13 cellular contexts compared by ENCODE assay signal in the genomic region with DNA sequence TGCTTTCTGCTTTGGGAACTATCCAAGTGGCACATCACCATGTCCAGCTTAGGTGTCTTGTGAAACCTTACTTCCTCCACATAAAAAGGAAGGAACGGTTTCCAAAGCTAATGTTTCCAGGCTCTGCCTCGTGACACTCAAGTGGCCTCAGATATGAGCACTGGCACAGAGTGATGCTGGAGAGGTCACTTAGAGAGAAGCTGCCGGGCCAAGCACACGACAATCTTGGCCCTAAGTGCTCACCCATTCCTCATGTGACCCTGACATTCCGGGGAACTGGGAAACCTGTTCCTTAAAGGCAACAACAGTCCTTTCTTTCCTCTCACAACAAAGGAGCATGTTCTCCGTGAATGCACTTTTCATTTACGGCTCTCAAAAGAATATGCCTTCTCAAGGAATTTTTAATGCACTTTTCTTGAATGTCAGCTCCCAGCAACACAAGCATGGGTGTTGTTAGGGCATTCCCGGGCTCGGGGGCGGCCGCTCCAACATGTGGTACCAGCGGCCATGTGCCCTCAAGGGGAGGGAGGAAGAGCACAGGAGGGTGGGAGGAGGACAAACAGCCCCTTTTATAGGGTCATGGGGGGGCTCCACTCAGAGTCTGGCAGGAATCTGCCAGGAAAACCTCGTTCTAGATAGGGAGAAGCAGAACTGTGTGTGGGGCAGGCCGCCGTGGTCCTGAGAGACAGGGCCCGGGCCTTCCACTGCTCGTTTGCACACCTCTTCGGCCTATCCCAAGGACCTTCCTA.
DNase-seq lines count a peak whose midpoint lies in the region; ATAC-seq, FAIRE-seq and TF ChIP-seq lines count a peak whose summit lies in the region.
"Had no signal": no experiment of that assay in that cellular context is flagged by ENCODE, and none has a peak within 500 bp of the region (broad histone marks: within the 10 kb centered on the region; RNA-seq: fewer than 3 reads in every experiment).

No MANE protein-coding gene starts in this region.

- H3K4me1 ChIP-seq in liver (ENCODE audit: control insufficient read depth in 4 of 4, insufficient read depth in 4 of 4, low read length in 3 of 4) (no peaks in the 10 kb centered on the region), HepG2 (ENCODE audit: insufficient read depth, low read length) (no peaks in the 10 kb centered on the region), ovary (ENCODE audit: insufficient read depth) (peaks cover 12% of the 10 kb centered on the region), colonic mucosa (no peaks in the 10 kb centered on the region)

- H3K36me3 ChIP-seq in liver (ENCODE audit: control insufficient read depth in 4 of 4, insufficient read depth in 3 of 4, low read depth in 1 of 4, low read length in 3 of 4) = peaks cover 5 to 25% (median 16%) of the 10 kb centered on the region in 4 donors
- H3K36me3 ChIP-seq in HepG2 (replicated peaks in 1 of 2; ENCODE audit: control insufficient read depth in 1 of 2, insufficient read depth in 2 of 2, low read length in 2 of 2) = no peaks in the 10 kb centered on the region; a peak in 2 of 5 replicates
- no peaks in the 10 kb centered on the region for H3K36me3 ChIP-seq in ovary
- no peaks in the 10 kb centered on the region for H3K36me3 ChIP-seq in colonic mucosa

- intact Hi-C loops in HepG2 (cut with micrococcal nuclease; ENCODE audit: unreplicated experiment) (no loop called here), left cardiac atrium (cut with DNase I) (loop anchor here in 1 of 2 donors (10.0 kb wide), 1 partner anchor 121 kb away; the partner anchor contains the start of gene MBP), ovary (cut with DNase I) (loop anchor here in 1 of 4 donors (10.0 kb wide), 1 partner anchor 91 kb away; no protein-coding TSS in a partner anchor), colonic mucosa (cut with DNase I) (no loop called here)

- H3K9ac ChIP-seq in liver (ENCODE audit: low read depth in 1 of 2, low read length in 2 of 2) (no peak overlapping the region), HepG2 (ENCODE audit: insufficient read depth, low read depth, low read length) (no peak overlapping the region), colonic mucosa (ENCODE audit: low read depth in 2 of 2, low read length in 2 of 2) (no peak overlapping the region)

- no peaks in the 10 kb centered on the region for H4K20me1 ChIP-seq in HepG2 (ENCODE audit: insufficient read depth, low read length)

- TF ChIP-seq RAD21 in liver (IDR thresholded peaks at IDR 0.05) (no peak), HepG2 (CRISPR knock-in tag; IDR thresholded peaks at IDR 0.05) (no peak)

- TF ChIP-seq EP300 in HepG2 (IDR thresholded peaks at IDR 0.05; ENCODE audit: low read depth in 2 of 2, low read length in 2 of 2) = no peak
- TF ChIP-seq EP300 in HepG2 (CRISPR knock-in tag; IDR thresholded peaks at IDR 0.05; ENCODE audit: borderline replicate concordance) = no peak
- TF ChIP-seq EP300 in ovary (IDR thresholded peaks at IDR 0.05) = no peak

- no TSS peak for BruUV-seq in HepG2 (replicated peaks; lab: Mats Ljungman, UMichigan)

- H3K4me2 ChIP-seq in HepG2 (ENCODE audit: low read depth, low read length) = no peak overlapping the region

- CTCF ChIA-PET in HepG2 (lab: Yijun Ruan, JAX; ENCODE audit: low intra/inter-chr PET ratio, low total read pairs) = no interaction called here

- no peak for DNase-seq in HepG2 (ENCODE audit: low spot score)
- DNase-seq in left cardiac atrium = peak; percentile 63
- DNase-seq in ovary = peak in 2 of 5 donors; percentile 36 to 44
- DNase-seq in iPS-NIHi7 (ENCODE audit: extremely low spot score) = no peak
- no peak for DNase-seq in HK-2 (ENCODE audit: unreplicated experiment)
- DNase-seq in colonic mucosa = no peak
- no peak for DNase-seq in GM10266 (ENCODE audit: extremely low spot score)
- DNase-seq: activated CD4-positive, alpha-beta T cell treated with anti-CD3 and anti-CD28 coated beads for 4 hours; activated naive CD4-positive, alpha-beta T cell treated with Interleukin-2 at 50 U/mL for 16 hours; H7; NCI-H446; SIG-M5 had no signal

- no peak for FAIRE-seq in HepG2 (lab: Jason Lieb, UNC)

- H3K79me2 ChIP-seq in HepG2 (ENCODE audit: insufficient read depth, low read length) = no peaks in the 10 kb centered on the region

- H3K27me3 ChIP-seq in liver (ENCODE audit: control insufficient read depth in 4 of 4, insufficient read depth in 4 of 4, low read length in 3 of 4) (no peaks in the 10 kb centered on the region), HepG2 (ENCODE audit: control insufficient read depth in 1 of 2, insufficient read depth in 2 of 2, low read length in 2 of 2) (no peaks in the 10 kb centered on the region), ovary (no peaks in the 10 kb centered on the region), colonic mucosa (no peaks in the 10 kb centered on the region)

- ATAC-seq in HepG2 = no peak
- ATAC-seq in left cardiac atrium = peak; percentile 89 to 91

- H2AFZ ChIP-seq in HepG2 (ENCODE audit: low read length) = no peak overlapping the region

- H3K9me3 ChIP-seq in liver (ENCODE audit: control insufficient read depth in 4 of 4, low read length in 3 of 4) (no peaks in the 10 kb centered on the region), HepG2 (ENCODE audit: low read length) (no peaks in the 10 kb centered on the region), ovary (no peaks in the 10 kb centered on the region), colonic mucosa (no peaks in the 10 kb centered on the region)

- peak overlapping the region in 1 of 2 donors; percentile 25 for H3K27ac ChIP-seq in liver (ENCODE audit: low read depth in 1 of 2, low read length in 2 of 2)
- no peak overlapping the region for H3K27ac ChIP-seq in HepG2 (ENCODE audit: extremely low read length, insufficient read depth, low read length)
- peak overlapping the region; percentile 47 to 74 for H3K27ac ChIP-seq in ovary
- H3K27ac ChIP-seq in colonic mucosa = no peak overlapping the region

- POLR2A ChIA-PET in HepG2 (lab: Yijun Ruan, JAX) = no interaction called here

- in situ Hi-C loops in HepG2 (cut with HindIII; ENCODE audit: extremely low pct_ligation_motif_present, low pct_unique_long_range_greater_than_20kb) = no loop called here

- no peak for TF ChIP-seq POLR2A in HepG2 (IDR thresholded peaks at IDR 0.05; ENCODE audit: insufficient read depth in 1 of 2, low read depth in 2 of 2, low read length in 2 of 2)
- no peak for TF ChIP-seq POLR2A in ovary (IDR thresholded peaks at IDR 0.05)

- H3K4me3 ChIP-seq in liver (ENCODE audit: low read depth in 1 of 3, low read length in 3 of 3) (no peak overlapping the region), HepG2 (replicated peaks in 1 of 3; ENCODE audit: insufficient read depth in 1 of 3, low read depth in 2 of 3, low read length in 3 of 3) (no peak overlapping the region), ovary (no peak overlapping the region), colonic mucosa (no peak overlapping the region)

- 81% methylated on average over 18 of the region's 18 CpGs for WGBS in liver
- 93% methylated on average over 18 of the region's 18 CpGs for WGBS in HepG2 (ENCODE audit: low lambda C conversion rate)
- 16 to 32% (median 16%) methylated on average over 18 of the region's 18 CpGs for WGBS in ovary, 3 donors

- TF ChIP-seq CTCF in liver (IDR thresholded peaks at IDR 0.05; ENCODE audit: low read depth, low read length, missing input control) (no peak), HepG2 (CRISPR knock-in tag; IDR thresholded peaks at IDR 0.05) (no peak), ovary (IDR thresholded peaks at IDR 0.05) (no peak), colonic mucosa (IDR thresholded peaks at IDR 0.05) (no peak), GM10266 (IDR thresholded peaks at IDR 0.05; ENCODE audit: control insufficient read depth, insufficient read depth, low read depth, missing control alignments) (no peak)

TF ChIP-seq in liver, 16 proteins besides CTCF, POLR2A, EP300 and RAD21:
- no peak for TF ChIP-seq HNF4G (IDR thresholded peaks at IDR 0.05)
- TF ChIP-seq RXRA (IDR thresholded peaks at IDR 0.05) = no peak
- peak; percentile 53 for TF ChIP-seq NR2F2 (IDR thresholded peaks at IDR 0.05)
- TF ChIP-seq HNF4A (conservative IDR thresholded peaks at IDR 0.05) = no peak
- no peak for TF ChIP-seq FOXA1 (IDR thresholded peaks at IDR 0.05)
TF ChIP-seq in liver: peak in this region for 1.

TF ChIP-seq in HepG2, 621 proteins besides CTCF, POLR2A, EP300 and RAD21:
- TF ChIP-seq NFRKB (IDR thresholded peaks at IDR 0.05) (no peak), HMGA1 (CRISPR knock-in tag; conservative IDR thresholded peaks at IDR 0.05) (no peak), SMYD3 (CRISPR knock-in tag; IDR thresholded peaks at IDR 0.05) (no peak), YY1 (IDR thresholded peaks at IDR 0.05; ENCODE audit: insufficient read depth, insufficient replicate concordance, low read depth, low read length) (no peak), ZNF563 (CRISPR knock-in tag; IDR thresholded peaks at IDR 0.05) (no peak), ZNF850 (CRISPR knock-in tag; conservative IDR thresholded peaks at IDR 0.05) (no peak), GMEB2 (CRISPR knock-in tag; IDR thresholded peaks at IDR 0.05; ENCODE audit: low read depth) (no peak)

Comparison
In these comparisons a context has a peak if more than half of its experiments do, and no peak if none do; other contexts are left out.
1. H3K27ac ChIP-seq: peak in ovary (2 of 2); none in HepG2 (single experiment) and colonic mucosa (single experiment).